In the genomic region with DNA sequence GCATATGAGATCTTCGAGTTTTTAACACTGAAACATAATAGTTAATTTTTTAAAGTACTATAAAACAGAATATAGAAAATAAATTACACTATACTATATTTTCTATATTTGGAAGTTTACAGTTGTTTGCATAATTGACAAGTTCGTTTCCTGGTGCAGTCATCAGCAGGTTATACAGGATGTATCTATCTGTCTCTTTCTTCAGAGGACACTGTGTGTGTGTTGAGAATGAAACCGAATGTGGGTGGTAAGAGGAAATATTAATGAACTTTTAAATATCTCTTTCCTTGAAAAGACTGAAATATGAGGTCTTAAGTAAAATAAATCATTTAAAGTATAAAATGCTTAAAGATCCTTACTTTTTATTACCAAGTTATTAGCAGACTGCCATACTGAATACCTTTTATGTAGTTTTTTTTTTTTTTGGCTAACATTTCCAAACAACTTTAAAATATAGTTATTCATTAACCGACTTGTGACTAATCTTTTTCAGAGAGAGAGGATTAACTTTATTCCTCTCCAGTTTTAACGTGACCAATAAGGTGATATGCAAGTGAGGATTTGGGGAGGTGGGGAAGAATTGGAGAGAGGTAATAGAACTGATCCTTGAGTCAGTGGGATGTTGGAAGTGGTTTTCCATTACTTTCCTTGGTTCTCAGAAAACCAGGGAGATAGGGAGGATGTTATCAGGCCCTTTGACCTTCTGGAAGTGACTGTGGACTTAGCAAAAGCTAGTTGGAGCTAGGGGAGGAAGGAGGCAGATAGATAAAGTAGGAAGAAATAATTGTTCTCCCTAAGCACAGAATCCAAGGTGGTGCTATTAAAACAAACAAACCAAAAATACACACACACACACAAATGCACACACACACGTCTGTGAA, we compare ENCODE assay signal across 11 cellular contexts.
DNase-seq lines count a peak whose midpoint lies in the region; ATAC-seq, FAIRE-seq and TF ChIP-seq lines count a peak whose summit lies in the region.
"Had no signal": no experiment of that assay in that cellular context is flagged by ENCODE, and none has a peak within 500 bp of the region (broad histone marks: within the 10 kb centered on the region; RNA-seq: fewer than 3 reads in every experiment).

No MANE protein-coding gene starts in this region.

- no peaks in the 10 kb centered on the region for H3K4me1 Mint-ChIP-seq in HFFc6 (ENCODE audit: low read depth)
- no peaks in the 10 kb centered on the region for H3K4me1 Mint-ChIP-seq in activated T-cell treated with anti-CD3 and anti-CD28 coated beads, Interleukin-2, amount 50 U/mL, for 4 hours (ENCODE audit: low read depth)

- intact Hi-C loops in PC-3 (cut with micrococcal nuclease), result no loop called here

- no peak overlapping the region for H3K9ac ChIP-seq in PC-3 (ENCODE audit: low read length)

- H3K9me3 Mint-ChIP-seq in HFFc6, result peaks cover 71% of the 10 kb centered on the region
- H3K9me3 Mint-ChIP-seq in activated T-cell treated with anti-CD3 and anti-CD28 coated beads, Interleukin-2, amount 50 U/mL, for 4 hours, result peaks cover 22% of the 10 kb centered on the region

- peaks cover 5% of the 10 kb centered on the region; the same call in 1 of the 2 replicates for H3K36me3 Mint-ChIP-seq in HFFc6 (ENCODE audit: low read depth)
- H3K36me3 Mint-ChIP-seq in activated T-cell treated with anti-CD3 and anti-CD28 coated beads, Interleukin-2, amount 50 U/mL, for 4 hours (ENCODE audit: insufficient read depth), result no peaks in the 10 kb centered on the region

- peak; percentile 93 for FAIRE-seq in small intestine (lab: Jason Lieb, UNC)

- no peak overlapping the region for H3K27ac ChIP-seq in PC-3 (ENCODE audit: low read length)
- no peak overlapping the region for H3K27ac ChIP-seq in small intestine (ENCODE audit: low read depth in 1 of 2, low read length in 1 of 2)
- H3K27ac ChIP-seq: transverse colon had no signal

- CTCF ChIA-PET in PC-3 (lab: Charles Lee), result no interaction called here

- H3K9me3 ChIP-seq in PC-3 (ENCODE audit: low read length) (no peaks in the 10 kb centered on the region), small intestine (ENCODE audit: control insufficient read depth, low read depth) (no peaks in the 10 kb centered on the region)
- H3K9me3 ChIP-seq: transverse colon had no signal

- H3K9me2 ChIP-seq in PC-3 (replicated peaks; ENCODE audit: low read length), result no peaks in the 10 kb centered on the region

- no peak overlapping the region for H3K27ac Mint-ChIP-seq in HFFc6
- H3K27ac Mint-ChIP-seq: activated T-helper 2 cell treated with anti-CD3 and anti-CD28 coated beads, Interferon-gamma antibody, Interleukin-2, Interleukin-4, amounts not matched to agents 10 μg/mL and 5 μg/mL and 100 μg/mL, durations not matched to agents 14 hours and 24 hours and 36 hours; dendritic cell treated with granulocyte-macrophage colony-stimulating factor and Interleukin-4, amounts not matched to agents 40 ng/mL and 50 ng/mL, for 4 days had no signal

- H4K20me1 ChIP-seq in PC-3 (ENCODE audit: low read length), result no peaks in the 10 kb centered on the region

- H3K4me1 ChIP-seq in PC-3 (ENCODE audit: insufficient read depth, low read length) (peaks cover 15% of the 10 kb centered on the region), small intestine (ENCODE audit: control insufficient read depth in 2 of 2, insufficient read depth in 1 of 2, low read depth in 1 of 2, low read length in 1 of 2) (peaks cover 0 to under 1% of the 10 kb centered on the region in 2 donors)

- H3K27me3 ChIP-seq in PC-3 (ENCODE audit: low read length) (no peaks in the 10 kb centered on the region), small intestine (ENCODE audit: control insufficient read depth in 2 of 2, insufficient read depth in 2 of 2, low read length in 2 of 2) (no peaks in the 10 kb centered on the region)
- H3K27me3 ChIP-seq: transverse colon had no signal

- POLR2A ChIA-PET in PC-3 (lab: Charles Lee; ENCODE audit: unreplicated experiment), result no interaction called here

- peak overlapping the region; percentile 12; the same call in 1 of the 2 replicates for H3K4me2 ChIP-seq in PC-3 (ENCODE audit: low read length)

- no peak for DNase-seq in PC-3
- DNase-seq in small intestine, result peak; percentile 71
- DNase-seq in NCI-H1436 treated with DMSO at 0.1 percent for 48 hours (lab: John Stamatoyannopoulos, UW), result no peak
- no peak for DNase-seq in HFFc6
- DNase-seq in stimulated activated CD4-positive, alpha-beta T cell treated with anti-CD3 and anti-CD28 coated beads, Interleukin-4, amount 100 ng/mL, for 24 hours, result no peak
- no peak for DNase-seq in activated T-cell treated with anti-CD3 and anti-CD28 coated beads, Interleukin-2, amount 50 U/mL, for 4 hours
- DNase-seq: transverse colon had no signal

- ATAC-seq in GM19372 (IDR thresholded peaks at IDR 0.05; ENCODE audit: low read depth, unreplicated experiment), result peak; percentile 91
- peak; percentile 93 for ATAC-seq in HG02943 (IDR thresholded peaks at IDR 0.05; ENCODE audit: low read depth, unreplicated experiment)
- 0 out of 2 replicates have a peak, but pooled peaks have one; percentile 15 for ATAC-seq in PC-3
- no peak for ATAC-seq in activated T-cell treated with anti-CD3 and anti-CD28 coated beads, Interleukin-2, amount 50 U/mL, for 4 hours

- H3K27me3 Mint-ChIP-seq in HFFc6 (ENCODE audit: insufficient read depth), result no peaks in the 10 kb centered on the region
- H3K27me3 Mint-ChIP-seq in activated T-cell treated with anti-CD3 and anti-CD28 coated beads, Interleukin-2, amount 50 U/mL, for 4 hours (ENCODE audit: low read depth), result no peaks in the 10 kb centered on the region
- H3K27me3 Mint-ChIP-seq: dendritic cell treated with granulocyte-macrophage colony-stimulating factor and Interleukin-4, amounts not matched to agents 40 ng/mL and 50 ng/mL, for 4 days had no signal

- no peaks in the 10 kb centered on the region for H3K79me2 ChIP-seq in PC-3 (ENCODE audit: low read length)

- no peak overlapping the region for H2AFZ ChIP-seq in PC-3 (ENCODE audit: low read length)

- H3K36me3 ChIP-seq in PC-3 (ENCODE audit: low read depth, low read length) (no peaks in the 10 kb centered on the region), small intestine (ENCODE audit: control insufficient read depth in 2 of 2, insufficient read depth in 2 of 2, low read length in 2 of 2) (no peaks in the 10 kb centered on the region)
- H3K36me3 ChIP-seq: transverse colon had no signal

- 19 to 36% (median 29%) methylated on average over 6 of the region's 6 CpGs for WGBS in small intestine, 3 donors

- no TSS peak for BruUV-seq in PC-3 (replicated peaks; lab: Mats Ljungman, UMichigan)

- H3F3A ChIP-seq in PC-3 (ENCODE audit: low read length, unreplicated experiment), result no peaks in the 10 kb centered on the region

- H3K4me3 ChIP-seq in PC-3 (ENCODE audit: low read length), result no peak overlapping the region
- no peak overlapping the region for H3K4me3 ChIP-seq in small intestine (ENCODE audit: low read depth in 1 of 2, low read length in 2 of 2)
- H3K4me3 ChIP-seq: transverse colon had no signal

- no peak overlapping the region for H3K4me3 Mint-ChIP-seq in HFFc6
- H3K4me3 Mint-ChIP-seq in activated T-cell treated with anti-CD3 and anti-CD28 coated beads, Interleukin-2, amount 50 U/mL, for 4 hours, result no peak overlapping the region
- H3K4me3 Mint-ChIP-seq: dendritic cell treated with granulocyte-macrophage colony-stimulating factor and Interleukin-4, amounts not matched to agents 40 ng/mL and 50 ng/mL, for 4 days had no signal

- no peak for TF ChIP-seq CTCF in PC-3 (conservative IDR thresholded peaks at IDR 0.05; ENCODE audit: low read depth, low read length)
- no peak for TF ChIP-seq CTCF in HFFc6 (IDR thresholded peaks at IDR 0.05)

Comparison
In these comparisons a context has a peak if more than half of its experiments do, and no peak if none do; other contexts are left out.
1. ATAC-seq: peak in GM19372 (single experiment), HG02943 (single experiment) and PC-3 (single experiment); none in activated T-cell treated with anti-CD3 and anti-CD28 coated beads, Interleukin-2, amount 50 U/mL, for 4 hours (0 of 2).